ENCODE assay signal across 2 cellular contexts in genomic region chr6:108074057-108074358, GRCh38.
TF ChIP-seq lines count a peak whose summit lies in the region.

No MANE protein-coding gene starts in this region.

TF ChIP-seq in GM23338, 12 proteins besides CTCF, POLR2A, EP300 and RAD21 (continued from another document):
- TF ChIP-seq REST (IDR thresholded peaks at IDR 0.05; ENCODE audit: unreplicated experiment) (no peak), POLR2AphosphoS5 (IDR thresholded peaks at IDR 0.05; ENCODE audit: low read depth) (no peak), NANOG (IDR thresholded peaks at IDR 0.05; ENCODE audit: borderline replicate concordance) (no peak), ZNF331 (CRISPR knock-in tag; IDR thresholded peaks at IDR 0.05; ENCODE audit: low read depth) (no peak), ZNF114 (CRISPR knock-in tag; IDR thresholded peaks at IDR 0.05) (no peak), EZH2 (IDR thresholded peaks at IDR 0.05; ENCODE audit: low read depth, unreplicated experiment) (no peak), JUNB (IDR thresholded peaks at IDR 0.05; ENCODE audit: unreplicated experiment) (no peak)
TF ChIP-seq in GM23338: peak in this region for 0.

TF ChIP-seq in endothelial cell of umbilical vein, 7 proteins besides CTCF, POLR2A, EP300 and RAD21 (continued from another document):
- TF ChIP-seq EZH2 (IDR thresholded peaks at IDR 0.05; ENCODE audit: borderline replicate concordance, low read depth, low read length, severe bottlenecking) (no peak), POLR2AphosphoS5 (IDR thresholded peaks at IDR 0.05; ENCODE audit: insufficient read depth, low read depth, low read length) (no peak), MAX (IDR thresholded peaks at IDR 0.05; ENCODE audit: insufficient read depth, insufficient read length) (no peak), FOS (IDR thresholded peaks at IDR 0.05; ENCODE audit: borderline replicate concordance, insufficient read depth, low read length) (no peak)
